ENCODE assay signal across 8 cellular contexts in the genomic region with DNA sequence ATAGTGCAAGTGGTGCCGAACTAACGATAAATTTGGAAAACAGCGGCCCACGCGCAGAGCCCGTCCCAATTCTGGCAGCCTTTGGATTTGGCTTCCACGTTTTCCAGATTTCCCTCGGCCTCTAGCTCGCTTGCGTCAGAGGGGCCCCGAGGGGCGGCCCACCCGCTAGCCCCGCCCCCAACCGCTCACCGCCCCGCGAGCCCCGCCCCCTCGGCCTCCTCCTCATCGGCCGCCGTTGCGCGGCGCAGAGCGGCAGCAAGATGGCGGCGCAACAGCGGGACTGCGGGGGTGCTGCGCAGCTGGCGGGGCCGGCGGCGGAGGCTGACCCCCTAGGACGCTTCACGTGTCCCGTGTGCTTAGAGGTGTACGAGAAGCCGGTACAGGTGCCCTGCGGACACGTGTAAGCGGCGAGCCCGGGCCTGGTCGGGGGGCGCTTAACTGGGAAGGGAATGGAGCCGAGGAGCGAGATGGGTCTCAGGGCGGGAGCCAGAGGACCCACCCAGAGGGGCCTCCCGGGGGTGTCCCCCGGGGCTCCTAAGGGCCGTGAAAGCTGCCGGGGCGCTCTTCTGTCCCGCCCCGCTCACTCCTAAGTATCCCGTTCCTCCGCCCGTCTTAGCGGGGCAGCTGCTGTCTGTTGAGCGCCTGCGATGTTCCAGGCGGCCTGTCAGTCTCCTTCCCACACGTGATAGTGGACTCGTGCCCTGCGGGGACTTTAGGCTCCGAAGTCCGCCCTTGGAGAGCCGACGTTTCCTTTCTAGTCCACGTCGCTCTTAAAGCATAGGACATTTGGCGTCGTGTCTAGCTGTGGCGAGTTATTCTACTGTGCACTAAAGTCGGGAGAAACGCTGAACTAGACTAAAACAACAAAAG. TPM values are rescaled to one million over a fixed set of nuclear protein-coding genes. Genes with fewer than 3 reads are reported as not detected.
A peak's percentile ranks its signal among the peaks of the same experiment; 100 is the strongest.
DNase-seq lines count a peak whose midpoint lies in the region; ATAC-seq and TF ChIP-seq lines count a peak whose summit lies in the region.

A gene with protein sequence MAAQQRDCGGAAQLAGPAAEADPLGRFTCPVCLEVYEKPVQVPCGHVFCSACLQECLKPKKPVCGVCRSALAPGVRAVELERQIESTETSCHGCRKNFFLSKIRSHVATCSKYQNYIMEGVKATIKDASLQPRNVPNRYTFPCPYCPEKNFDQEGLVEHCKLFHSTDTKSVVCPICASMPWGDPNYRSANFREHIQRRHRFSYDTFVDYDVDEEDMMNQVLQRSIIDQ (plus strand): TSS at position 245 of the 870 bp plus-strand sequence. CDS start 16 bp downstream, at position 261.

- POLR2A ChIA-PET in Panc1 (lab: Charles Lee): interaction anchor here (0.5 to 0.6 kb wide), 2 partner anchors 140 to 178 kb away, joined by 3 to 8 read pairs; no protein-coding TSS in a partner anchor

- ATAC-seq in GM21423 (IDR thresholded peaks at IDR 0.05; ENCODE audit: unreplicated experiment): peak; percentile 71
- peak; percentile 91 for ATAC-seq in Panc1
- peak; percentile 97 for ATAC-seq in esophagus mucosa

- no peaks in the 10 kb centered on the region for H3K27me3 ChIP-seq in Panc1 (ENCODE audit: control insufficient read depth, insufficient read depth, low read length)
- no peaks in the 10 kb centered on the region for H3K27me3 ChIP-seq in muscle layer of colon (ENCODE audit: control insufficient read depth in 1 of 2, insufficient read depth in 2 of 2, low read length in 2 of 2)

- H3K4me1 ChIP-seq in Panc1 (ENCODE audit: control insufficient read depth, insufficient read depth, low read length): peaks cover 16% of the 10 kb centered on the region
- peaks cover 25% of the 10 kb centered on the region for H3K4me1 ChIP-seq in muscle layer of colon (ENCODE audit: insufficient read depth, low read length)

- in situ Hi-C loops in Caki2 (cut with HindIII; ENCODE audit: low pct_unique_long_range_greater_than_20kb, low sequenced_read_pairs) (no loop called here), Panc1 (cut with HindIII; ENCODE audit: low pct_unique_long_range_greater_than_20kb, low sequenced_read_pairs) (no loop called here)

- H3K4me3 ChIP-seq in Jurkat, Clone E6-1 (ENCODE audit: low read length): peak within 1 kb of the TSS; percentile 71
- peak within 1 kb of the TSS; percentile 97 to 98 for H3K4me3 ChIP-seq in Panc1 (ENCODE audit: low read depth in 2 of 2, low read length in 2 of 2)
- peak within 1 kb of the TSS; percentile 87 to 92 for H3K4me3 ChIP-seq in muscle layer of colon (ENCODE audit: low read depth in 1 of 2, low read length in 2 of 2)

- intact Hi-C loops in Panc1 (cut with micrococcal nuclease; ENCODE audit: unreplicated experiment): no loop called here

- CTCF ChIA-PET in Panc1 (lab: Charles Lee): interaction anchor here (0.6 to 2.1 kb wide), 2 partner anchors 43 to 135 kb away, joined by 4 to 7 read pairs; no protein-coding TSS in a partner anchor

- peak within 1 kb of the TSS; percentile 86 for H3K9ac ChIP-seq in muscle layer of colon (ENCODE audit: low read length)

- H3K9me3 ChIP-seq in Panc1 (ENCODE audit: control insufficient read depth, insufficient read depth, low read depth, low read length) (no peaks in the 10 kb centered on the region), muscle layer of colon (ENCODE audit: low read length) (no peaks in the 10 kb centered on the region)

- BruUV-seq in Panc1 (replicated peaks; lab: Mats Ljungman, UMichigan): no TSS peak

- peak within 1 kb of the TSS; percentile 94 for H3K27ac ChIP-seq in Panc1 (ENCODE audit: low read length)
- H3K27ac ChIP-seq in muscle layer of colon (ENCODE audit: low read depth, low read length): peak within 1 kb of the TSS; percentile 75

- no peak for TF ChIP-seq CTCF in Panc1 (IDR thresholded peaks at IDR 0.05)

- peaks cover 5% of the 10 kb centered on the region; the same call in 1 of the 2 replicates for H3K36me3 ChIP-seq in Panc1 (ENCODE audit: control insufficient read depth, insufficient read depth, low read length)
- no peaks in the 10 kb centered on the region for H3K36me3 ChIP-seq in muscle layer of colon (ENCODE audit: insufficient read depth, low read length)

- peak; percentile 64 for DNase-seq in Caki2 (ENCODE audit: low read depth)
- DNase-seq in Jurkat, Clone E6-1 (ENCODE audit: low read depth, low spot score): peak; percentile 86
- no peak for DNase-seq in Panc1 (ENCODE audit: low read depth, low spot score)
- peak; percentile 92 to 95 for DNase-seq in activated T-cell treated with anti-CD3 and anti-CD28 coated beads, Interleukin-2, amount 50 U/mL, for 48 hours
- peak; percentile 83 to 87 for DNase-seq in stimulated activated CD8-positive, alpha-beta memory T cell treated with anti-CD3 and anti-CD28 coated beads, Interleukin-7, amount 100 ng/mL, for 1 hour (ENCODE audit: low read depth in 2 of 2)

RNA-seq across cellular contexts. Expression of the gene that starts here (rescaled TPM):
- 86.0 and 160 TPM in 2 replicates for total RNA-seq in Caki2 (2014; rRNA removed; shearing (Covaris generic); ENCODE audit: low replicate concordance)
- 83.2 TPM for polyA plus RNA-seq in Jurkat, Clone E6-1 (2012; ENCODE audit: insufficient read depth, insufficient read length)
- 70.0 TPM for total RNA-seq in Panc1 (2021; ENCODE audit: unreplicated experiment)
- 71.9 TPM for polyA plus RNA-seq in Panc1 (2012; ENCODE audit: insufficient read length)
- 36.1 TPM for total RNA-seq in esophagus mucosa
